In genomic region chr3:48635222-48636021, GRCh38 we compare ENCODE assay signal across 1 cellular context.
TF ChIP-seq lines count a peak whose summit lies in the region.

TSS of gene SLC26A6 (minus strand) at chr3:48635461. CDS start at chr3:48635393, 68 bp downstream.

TF ChIP-seq in HepG2, 621 proteins besides CTCF, POLR2A, EP300 and RAD21 (continued from another document and continues in another):
- TF ChIP-seq ZNF460 (CRISPR knock-in tag; IDR thresholded peaks at IDR 0.05; ENCODE audit: borderline replicate concordance) (no peak; the same call in 1 of the 2 replicates), TOE1 (CRISPR knock-in tag; IDR thresholded peaks at IDR 0.05) (no peak), PRDM4 (CRISPR knock-in tag; IDR thresholded peaks at IDR 0.05; ENCODE audit: borderline replicate concordance) (no peak), ZSCAN29 (CRISPR knock-in tag; conservative IDR thresholded peaks at IDR 0.05) (no peak), CCAR2 (optimal IDR thresholded peaks at IDR 0.05; ENCODE audit: low read depth, low read length) (no peak), PHB2 (IDR thresholded peaks at IDR 0.05; ENCODE audit: partially characterized antibody) (no peak), HMGXB3 (CRISPR knock-in tag; IDR thresholded peaks at IDR 0.05; ENCODE audit: borderline replicate concordance) (0 out of 2 replicates have a peak, but pooled peaks have one; percentile 39), ZNF569 (CRISPR knock-in tag; IDR thresholded peaks at IDR 0.05; ENCODE audit: borderline replicate concordance) (no peak; the same call in 1 of the 2 replicates), ZFP36L1 (CRISPR knock-in tag; IDR thresholded peaks at IDR 0.05) (peak; percentile 91; the same call in 1 of the 2 replicates), ZNF260 (CRISPR knock-in tag; IDR thresholded peaks at IDR 0.05; ENCODE audit: borderline replicate concordance, low read depth) (no peak), RORA (CRISPR knock-in tag; IDR thresholded peaks at IDR 0.05) (no peak), NR0B2 (CRISPR knock-in tag; IDR thresholded peaks at IDR 0.05) (peak; percentile 65; the same call in 1 of the 2 replicates), ZNF678 (CRISPR knock-in tag; IDR thresholded peaks at IDR 0.05) (no peak), ISL2 (CRISPR knock-in tag; IDR thresholded peaks at IDR 0.05) (no peak; the same call in none of the 2 replicates), CBX1 (IDR thresholded peaks at IDR 0.05; ENCODE audit: low read depth) (peak; percentile 16), HCFC1 (IDR thresholded peaks at IDR 0.05; ENCODE audit: low read depth, low read length) (no peak), CREM (IDR thresholded peaks at IDR 0.05) (no peak), CREM (CRISPR knock-in tag; IDR thresholded peaks at IDR 0.05) (no peak), NR2F6 (IDR thresholded peaks at IDR 0.05) (no peak), NR2F6 (CRISPR knock-in tag; IDR thresholded peaks at IDR 0.05) (no peak; the same call in 1 of the 2 replicates), ZEB1 (IDR thresholded peaks at IDR 0.05; ENCODE audit: insufficient replicate concordance, low read depth) (no peak), HNRNPUL1 (IDR thresholded peaks at IDR 0.05; ENCODE audit: low read depth, low read length) (no peak), KLF6 (CRISPR knock-in tag; IDR thresholded peaks at IDR 0.05) (peak; percentile 26), HDAC2 (CRISPR knock-in tag; IDR thresholded peaks at IDR 0.05) (no peak; the same call in 1 of the 2 replicates), JUN (CRISPR knock-in tag; IDR thresholded peaks at IDR 0.05) (no peak), TEAD3 (CRISPR knock-in tag; optimal IDR thresholded peaks at IDR 0.05; ENCODE audit: borderline replicate concordance) (peak; percentile 49), ZBTB20 (CRISPR knock-in tag; IDR thresholded peaks at IDR 0.05; ENCODE audit: borderline replicate concordance, low read depth) (no peak), IRF9 (CRISPR knock-in tag; IDR thresholded peaks at IDR 0.05; ENCODE audit: borderline replicate concordance) (0 out of 2 replicates have a peak, but pooled peaks have one; percentile 40), ZNF878 (CRISPR knock-in tag; IDR thresholded peaks at IDR 0.05) (no peak; the same call in 1 of the 2 replicates), LCORL (IDR thresholded peaks at IDR 0.05) (no peak), LCORL (CRISPR knock-in tag; IDR thresholded peaks at IDR 0.05) (no peak; the same call in 1 of the 2 replicates), ZBTB40 (IDR thresholded peaks at IDR 0.05) (no peak), ZBTB40 (CRISPR knock-in tag; IDR thresholded peaks at IDR 0.05) (no peak), FOXO4 (CRISPR knock-in tag; conservative IDR thresholded peaks at IDR 0.05) (0 out of 2 replicates have a peak, but pooled peaks have one; percentile 83), THRA (CRISPR knock-in tag; IDR thresholded peaks at IDR 0.05; ENCODE audit: borderline replicate concordance) (no peak), SUZ12 (IDR thresholded peaks at IDR 0.05; ENCODE audit: low read depth, low read length) (no peak), NFIC (IDR thresholded peaks at IDR 0.05; ENCODE audit: low read length) (no peak), KDM5A (IDR thresholded peaks at IDR 0.05; ENCODE audit: borderline replicate concordance, low read length) (peak; percentile 59; the same call in 1 of the 2 replicates), RBM39 (IDR thresholded peaks at IDR 0.05; ENCODE audit: low read depth, low read length, poor library complexity, severe bottlenecking) (peak; percentile 58), ATM (IDR thresholded peaks at IDR 0.05; ENCODE audit: borderline replicate concordance) (no peak), BCL6 (CRISPR knock-in tag; IDR thresholded peaks at IDR 0.05) (peak; percentile 33), SMAD9 (CRISPR knock-in tag; IDR thresholded peaks at IDR 0.05) (no peak), STAT5B (CRISPR knock-in tag; IDR thresholded peaks at IDR 0.05) (peak; percentile 14; the same call in 1 of the 2 replicates), MTF2 (CRISPR knock-in tag; IDR thresholded peaks at IDR 0.05; ENCODE audit: borderline replicate concordance) (peak; percentile 71; the same call in 1 of the 2 replicates), RFXAP (CRISPR knock-in tag; IDR thresholded peaks at IDR 0.05; ENCODE audit: borderline replicate concordance) (peak; percentile 73; the same call in 1 of the 2 replicates), NAIF1 (CRISPR knock-in tag; IDR thresholded peaks at IDR 0.05; ENCODE audit: borderline replicate concordance) (no peak)
